In genomic region chr12:76422154-76422877, GRCh38 we compare ENCODE assay signal across 14 cellular contexts.
DNase-seq lines count a peak whose midpoint lies in the region; ATAC-seq, FAIRE-seq and TF ChIP-seq lines count a peak whose summit lies in the region.
"Had no signal": no experiment of that assay in that cellular context is flagged by ENCODE, and none has a peak within 500 bp of the region (broad histone marks: within the 10 kb centered on the region; RNA-seq: fewer than 3 reads in every experiment).

No MANE protein-coding gene starts in this region.

- H3K4me3 Mint-ChIP-seq in astrocyte (ENCODE audit: unreplicated experiment): no peak overlapping the region
- H3K4me3 Mint-ChIP-seq: activated CD4-positive, alpha-beta memory T cell treated with anti-CD3 and anti-CD28 coated beads for 36 hours; central memory CD8-positive, alpha-beta T cell had no signal

- H2AFZ ChIP-seq in mammary epithelial cell (ENCODE audit: low read depth, low read length): peak overlapping the region; percentile 70
- H2AFZ ChIP-seq in astrocyte (ENCODE audit: low read depth, low read length): no peak overlapping the region
- peak overlapping the region; percentile 36 for H2AFZ ChIP-seq in hepatocyte

- H3K9ac ChIP-seq in mammary epithelial cell (ENCODE audit: insufficient read depth, low read length) (peak overlapping the region; percentile 87), astrocyte (ENCODE audit: low read length) (peak overlapping the region; percentile 73)

- H4K20me1 ChIP-seq in mammary epithelial cell (ENCODE audit: insufficient read depth, low read length): no peaks in the 10 kb centered on the region
- no peaks in the 10 kb centered on the region for H4K20me1 ChIP-seq in astrocyte (ENCODE audit: insufficient read depth, low read length)
- H4K20me1 ChIP-seq in hepatocyte (ENCODE audit: insufficient read depth, poor library complexity, severe bottlenecking): no peaks in the 10 kb centered on the region

- intact Hi-C loops in mammary epithelial cell (cut with micrococcal nuclease) (no loop called here), breast epithelium (cut with DNase I; ENCODE audit: low total_unique reads) (no loop called here)

- H3K9me3 Mint-ChIP-seq in astrocyte (ENCODE audit: unreplicated experiment): peaks cover 8% of the 10 kb centered on the region
- H3K9me3 Mint-ChIP-seq: central memory CD8-positive, alpha-beta T cell had no signal

- TF ChIP-seq POLR2A in breast epithelium (IDR thresholded peaks at IDR 0.05): no peak

- ATAC-seq in HG03460 (IDR thresholded peaks at IDR 0.05; ENCODE audit: unreplicated experiment): no peak
- no peak for ATAC-seq in GM18858 (IDR thresholded peaks at IDR 0.05; ENCODE audit: unreplicated experiment)

- CTCF ChIA-PET in mammary epithelial cell (lab: Charles Lee; ENCODE audit: low non-redundant PET): interaction anchor here (0.6 kb wide), 1 partner anchor 137 kb away, joined by 4 read pairs; no protein-coding TSS in a partner anchor

- FAIRE-seq in astrocyte (lab: Jason Lieb, UNC): no peak

- peaks cover 68% of the 10 kb centered on the region for H3K79me2 ChIP-seq in mammary epithelial cell (ENCODE audit: insufficient read depth, low read length)
- peaks cover 61% of the 10 kb centered on the region for H3K79me2 ChIP-seq in astrocyte (ENCODE audit: insufficient read depth, low read length)
- H3K79me2 ChIP-seq in hepatocyte: peaks cover 57% of the 10 kb centered on the region

- DNase-seq in mammary epithelial cell: peak; percentile 28
- no peak for DNase-seq in breast epithelium (ENCODE audit: low spot score in 2 of 2)
- DNase-seq in astrocyte (ENCODE audit: low read depth): peak; percentile 10
- no peak for DNase-seq in hepatocyte (ENCODE audit: low spot score)
- DNase-seq in HuH-7.5 (ENCODE audit: low spot score): no peak
- no peak for DNase-seq in MG63
- DNase-seq: activated CD4-positive, alpha-beta memory T cell treated with anti-CD3 and anti-CD28 coated beads for 36 hours; activated gamma-delta T cell treated with Interleukin-2 at 50 U/mL for 16 hours; KBM-7; NCI-H187 had no signal

- peaks cover 6% of the 10 kb centered on the region for H3K36me3 Mint-ChIP-seq in astrocyte (ENCODE audit: low read depth, unreplicated experiment)

- TF ChIP-seq CTCF in mammary epithelial cell (conservative IDR thresholded peaks at IDR 0.05 in 1 of 2, IDR thresholded peaks at IDR 0.05 in 1 of 2; ENCODE audit: extremely low read depth in 1 of 2, insufficient read depth in 1 of 2, low read depth in 1 of 2, low read length in 2 of 2): no peak
- TF ChIP-seq CTCF in breast epithelium (IDR thresholded peaks at IDR 0.05): no peak
- TF ChIP-seq CTCF in astrocyte (IDR thresholded peaks at IDR 0.05; ENCODE audit: insufficient read depth, low read depth, low read length): no peak
- no peak for TF ChIP-seq CTCF in hepatocyte (IDR thresholded peaks at IDR 0.05; ENCODE audit: poor library complexity)

- H3K9me2 ChIP-seq in hepatocyte (replicated peaks; ENCODE audit: insufficient read depth): no peaks in the 10 kb centered on the region

- H3K27ac ChIP-seq in mammary epithelial cell (ENCODE audit: insufficient read depth, low read depth, low read length): peak overlapping the region; percentile 82
- no peak overlapping the region for H3K27ac ChIP-seq in breast epithelium
- peak overlapping the region; percentile 43 for H3K27ac ChIP-seq in astrocyte (ENCODE audit: low read depth, low read length)
- H3K27ac ChIP-seq in hepatocyte: peak overlapping the region; percentile 62
- H3K27ac ChIP-seq: tibial nerve had no signal

- H3K4me1 Mint-ChIP-seq in astrocyte (ENCODE audit: low read depth, unreplicated experiment): peaks cover 9% of the 10 kb centered on the region

- in situ Hi-C loops in mammary epithelial cell (cut with MboI; ENCODE audit: low sequenced_read_pairs in 2 of 2): no loop called here

- no peaks in the 10 kb centered on the region for H3K36me3 ChIP-seq in mammary epithelial cell (ENCODE audit: insufficient read depth, low read length)
- H3K36me3 ChIP-seq in breast epithelium: no peaks in the 10 kb centered on the region
- H3K36me3 ChIP-seq in astrocyte (ENCODE audit: insufficient read depth, low read length): no peaks in the 10 kb centered on the region
- H3K36me3 ChIP-seq in hepatocyte (replicated peaks; ENCODE audit: insufficient read depth, low read depth): no peaks in the 10 kb centered on the region
- peaks cover 3% of the 10 kb centered on the region; the same call in 1 of the 2 replicates for H3K36me3 ChIP-seq in MG63

- 3% methylated on average over 6 of the region's 6 CpGs for WGBS in mammary epithelial cell (ENCODE audit: low coverage, missing lambda C conversion rate)
- 26% methylated on average over 6 of the region's 6 CpGs for WGBS in hepatocyte (ENCODE audit: low lambda C conversion rate, missing lambda C conversion rate)

- H3K4me1 ChIP-seq in mammary epithelial cell (ENCODE audit: insufficient read depth, low read length): no peaks in the 10 kb centered on the region
- H3K4me1 ChIP-seq in breast epithelium: no peaks in the 10 kb centered on the region
- H3K4me1 ChIP-seq in astrocyte (ENCODE audit: insufficient read depth, low read length): no peaks in the 10 kb centered on the region
- peaks cover 20% of the 10 kb centered on the region for H3K4me1 ChIP-seq in hepatocyte (ENCODE audit: insufficient read depth)

- no peak overlapping the region for H3K27ac Mint-ChIP-seq in astrocyte (ENCODE audit: unreplicated experiment)
- H3K27ac Mint-ChIP-seq: activated CD4-positive, alpha-beta memory T cell treated with anti-CD3 and anti-CD28 coated beads for 36 hours had no signal

- peak overlapping the region; percentile 27 to 85 (median 56) for H3K4me3 ChIP-seq in mammary epithelial cell (replicated peaks in 1 of 3; ENCODE audit: insufficient read depth in 1 of 3, low read depth in 2 of 3, low read length in 3 of 3)
- peak overlapping the region in 1 of 3 donors; percentile 49 for H3K4me3 ChIP-seq in breast epithelium
- H3K4me3 ChIP-seq in astrocyte (ENCODE audit: insufficient read depth, low read depth, low read length): peak overlapping the region; percentile 54
- peak overlapping the region; percentile 20 for H3K4me3 ChIP-seq in hepatocyte
- H3K4me3 ChIP-seq in MG63: no peak overlapping the region
- H3K4me3 ChIP-seq: tibial nerve had no signal

- H3K27me3 ChIP-seq in mammary epithelial cell (ENCODE audit: insufficient read depth, low read length): no peaks in the 10 kb centered on the region
- H3K27me3 ChIP-seq in breast epithelium: no peaks in the 10 kb centered on the region
- H3K27me3 ChIP-seq in astrocyte (ENCODE audit: insufficient read depth, low read length): no peaks in the 10 kb centered on the region
- H3K27me3 ChIP-seq in hepatocyte: no peaks in the 10 kb centered on the region
- no peaks in the 10 kb centered on the region for H3K27me3 ChIP-seq in MG63
- H3K27me3 ChIP-seq: tibial nerve had no signal

- BruUV-seq in mammary epithelial cell (replicated peaks; lab: Mats Ljungman, UMichigan): no TSS peak

- peak overlapping the region; percentile 96 for H3K4me2 ChIP-seq in mammary epithelial cell (ENCODE audit: insufficient read depth, low read depth, low read length)
- H3K4me2 ChIP-seq in astrocyte (ENCODE audit: low read length): peak overlapping the region; percentile 87
- H3K4me2 ChIP-seq in hepatocyte: peak overlapping the region; percentile 73

- dilution Hi-C loops in mammary epithelial cell (cut with HindIII; ENCODE audit: low sequenced_read_pairs): no loop called here

- H3K27me3 Mint-ChIP-seq in astrocyte (ENCODE audit: low read depth, unreplicated experiment): no peaks in the 10 kb centered on the region
- H3K27me3 Mint-ChIP-seq: activated CD4-positive, alpha-beta memory T cell treated with anti-CD3 and anti-CD28 coated beads for 36 hours; central memory CD8-positive, alpha-beta T cell had no signal

- peaks cover 11% of the 10 kb centered on the region for H3K9me3 ChIP-seq in mammary epithelial cell (replicated peaks; ENCODE audit: insufficient read depth, low read length)
- peaks cover 7 to 24% of the 10 kb centered on the region in 2 donors for H3K9me3 ChIP-seq in breast epithelium
- H3K9me3 ChIP-seq in astrocyte (ENCODE audit: insufficient read depth, low read depth, low read length): peaks cover 6% of the 10 kb centered on the region
- H3K9me3 ChIP-seq in hepatocyte (ENCODE audit: low read depth): peaks cover 8% of the 10 kb centered on the region
- peaks cover 16% of the 10 kb centered on the region for H3K9me3 ChIP-seq in MG63

Comparison
In these comparisons a context has a peak if more than half of its experiments do, and no peak if none do; other contexts are left out.
1. DNase-seq: peak in mammary epithelial cell (single experiment) and astrocyte (single experiment); none in breast epithelium (0 of 2), hepatocyte (single experiment), HuH-7.5 (single experiment) and MG63 (single experiment).
2. H3K27ac ChIP-seq: peak in mammary epithelial cell (single experiment), astrocyte (single experiment) and hepatocyte (single experiment); none in breast epithelium (0 of 2).
3. Peak in every context shown above with its lines, with median percentiles within 50 percentile points of each other: H3K4me2 ChIP-seq.